Comparison of ENCODE assay signal across 21 cellular contexts in genomic region chr11:1209371-1210057, GRCh38. TPM values are rescaled to one million over a fixed set of nuclear protein-coding genes. Genes with fewer than 3 reads are reported as not detected.
A peak's percentile ranks its signal among the peaks of the same experiment; 100 is the strongest.
DNase-seq lines count a peak whose midpoint lies in the region; ATAC-seq and TF ChIP-seq lines count a peak whose summit lies in the region.
"Had no signal": no experiment of that assay in that cellular context is flagged by ENCODE, and none has a peak within 500 bp of the region (broad histone marks: within the 10 kb centered on the region; RNA-seq: fewer than 3 reads in every experiment).

No MANE protein-coding gene starts in this region.

- H3K36me3 ChIP-seq in heart right ventricle = no peaks in the 10 kb centered on the region
- no peaks in the 10 kb centered on the region for H3K36me3 ChIP-seq in endodermal cell (ENCODE audit: control insufficient read depth, insufficient read depth, low read length)
- H3K36me3 ChIP-seq in neuronal stem cell (replicated peaks in 1 of 2; ENCODE audit: control insufficient read depth in 2 of 2, insufficient read depth in 2 of 2, low read length in 2 of 2) = no peaks in the 10 kb centered on the region
- no peaks in the 10 kb centered on the region for H3K36me3 ChIP-seq in transverse colon
- H3K36me3 ChIP-seq: Peyer's patch had no signal

- no peak overlapping the region for H3K27ac Mint-ChIP-seq in endodermal cell
- H3K27ac Mint-ChIP-seq in type B pancreatic cell = no peak overlapping the region
- H3K27ac Mint-ChIP-seq: CD4-positive, alpha-beta T cell had no signal

- no peak overlapping the region for H3K18ac ChIP-seq in neuronal stem cell (ENCODE audit: low read length)

- no peak overlapping the region for H4K91ac ChIP-seq in neuronal stem cell (ENCODE audit: low read depth, low read length, poor library complexity)

- TF ChIP-seq POLR2A in transverse colon (IDR thresholded peaks at IDR 0.05) = no peak

- TF ChIP-seq EP300 in transverse colon (IDR thresholded peaks at IDR 0.05; ENCODE audit: low read depth) = no peak

- H3K4me3 ChIP-seq in heart right ventricle (no peak overlapping the region), endodermal cell (ENCODE audit: low read length) (no peak overlapping the region), neuronal stem cell (ENCODE audit: low read length in 2 of 2) (peak overlapping the region in 1 of 2 donors; percentile 53), transverse colon (no peak overlapping the region)
- H3K4me3 ChIP-seq: A549, Peyer's patch had no signal

- H3K4me2 ChIP-seq in neuronal stem cell (ENCODE audit: insufficient read depth, low read length, poor library complexity, severe bottlenecking) = no peak overlapping the region
- H3K4me2 ChIP-seq: A549 had no signal

- TF ChIP-seq CTCF in heart right ventricle (IDR thresholded peaks at IDR 0.05) (no peak), endodermal cell (conservative IDR thresholded peaks at IDR 0.05) (no peak), type B pancreatic cell (conservative IDR thresholded peaks at IDR 0.05) (no peak), transverse colon (IDR thresholded peaks at IDR 0.05) (no peak)

- peaks cover 20% of the 10 kb centered on the region for H3K27me3 Mint-ChIP-seq in endodermal cell (ENCODE audit: insufficient read depth)
- H3K27me3 Mint-ChIP-seq in type B pancreatic cell = peaks cover 30% of the 10 kb centered on the region

- H3K9me3 ChIP-seq in heart right ventricle (peaks cover 0 to 47% (median 21%) of the 10 kb centered on the region in 11 donors), endodermal cell (ENCODE audit: control insufficient read depth, low read length) (peaks cover 12% of the 10 kb centered on the region), neuronal stem cell (replicated peaks in 1 of 2; ENCODE audit: control insufficient read depth in 2 of 2, insufficient read depth in 1 of 2, low read depth in 1 of 2, low read length in 2 of 2) (peaks cover 0 to 5% of the 10 kb centered on the region in 2 donors), transverse colon (peaks cover 13 to 16% of the 10 kb centered on the region in 2 donors)

- H2BK12ac ChIP-seq in neuronal stem cell (ENCODE audit: low read length) = no peak overlapping the region

- H3K4me1 Mint-ChIP-seq in endodermal cell = no peaks in the 10 kb centered on the region
- no peaks in the 10 kb centered on the region for H3K4me1 Mint-ChIP-seq in type B pancreatic cell (ENCODE audit: unreplicated experiment)

- no peak overlapping the region for H3K4ac ChIP-seq in neuronal stem cell (ENCODE audit: low read length)

- H3K79me1 ChIP-seq in neuronal stem cell (ENCODE audit: low read depth, low read length) = peaks cover 2% of the 10 kb centered on the region

- intact Hi-C loops in Right ventricle myocardium superior (cut with DNase I) (loop anchor here (10.0 kb wide), 1 partner anchor 365 kb away; the partner anchor contains the start of gene DUSP8), heart right ventricle (cut with DNase I) (no loop called here), transverse colon (cut with DNase I; ENCODE audit: low total_unique reads) (no loop called here)

- peaks cover 41% of the 10 kb centered on the region for H3K9me3 Mint-ChIP-seq in endodermal cell
- peaks cover 19% of the 10 kb centered on the region for H3K9me3 Mint-ChIP-seq in type B pancreatic cell

- H3K23ac ChIP-seq in neuronal stem cell (ENCODE audit: low read depth, low read length, poor library complexity) = peak overlapping the region; percentile 93

- H3K27ac ChIP-seq in heart right ventricle (no peak overlapping the region), endodermal cell (ENCODE audit: low read depth, low read length) (no peak overlapping the region), neuronal stem cell (replicated peaks; ENCODE audit: low read length) (no peak overlapping the region), transverse colon (no peak overlapping the region)
- H3K27ac ChIP-seq: A549, Peyer's patch had no signal

- H3K27me3 ChIP-seq in heart right ventricle (peaks cover 0 to 9% (median 0%) of the 10 kb centered on the region in 7 donors), endodermal cell (ENCODE audit: control insufficient read depth, insufficient read depth, low read length, poor library complexity, severe bottlenecking) (peaks cover 7% of the 10 kb centered on the region), neuronal stem cell (ENCODE audit: control insufficient read depth in 3 of 3, insufficient read depth in 3 of 3, low read depth in 1 of 3, low read length in 3 of 3) (peaks cover 0 to 6% (median 0%) of the 10 kb centered on the region in 3 experiments), transverse colon (no peaks in the 10 kb centered on the region)
- H3K27me3 ChIP-seq: Peyer's patch had no signal

- H2BK5ac ChIP-seq in neuronal stem cell (ENCODE audit: low read length) = peak overlapping the region; percentile 39

- in situ Hi-C loops in transverse colon (cut with MboI; ENCODE audit: low pct_ligation_motif_present in 1 of 4, low pct_unique_long_range_greater_than_20kb in 1 of 4, low sequenced_read_pairs in 3 of 4) = loop anchor here in 2 of 4 donors (25.0 kb wide), 1 partner anchor 303 kb away; no protein-coding TSS in a partner anchor

- H3K4me3 Mint-ChIP-seq in endodermal cell (no peak overlapping the region), type B pancreatic cell (no peak overlapping the region)
- H3K4me3 Mint-ChIP-seq: CD4-positive, alpha-beta T cell had no signal

- ATAC-seq in Right ventricle myocardium superior (ENCODE audit: poor library complexity) (no peak), heart right ventricle (no peak), HG02588 (IDR thresholded peaks at IDR 0.05; ENCODE audit: unreplicated experiment) (no peak)
- ATAC-seq: A549 had no signal

- 88 to 89% methylated on average over 17 of the region's 17 CpGs for WGBS in heart right ventricle, 2 donors
- WGBS in endodermal cell (ENCODE audit: insufficient coverage in 1 of 2, insufficient read length in 1 of 2), 2 experiments = 89 to 90% methylated on average over 6 to 17 of the region's 17 CpGs
- WGBS in neuronal stem cell (ENCODE audit: extremely low coverage in 2 of 2, insufficient read length in 2 of 2, insufficient replicate concordance in 1 of 2), 2 donors = no CpG with 5 or more reads among the region's 17 CpGs
- WGBS in transverse colon (ENCODE audit: low coverage in 1 of 2), 2 donors = 90 to 97% methylated on average over 5 to 17 of the region's 17 CpGs

- H3K14ac ChIP-seq in neuronal stem cell (ENCODE audit: low read length) = no peak overlapping the region

- H4K8ac ChIP-seq in neuronal stem cell (ENCODE audit: low read depth, low read length) = no peak overlapping the region

- peak overlapping the region; percentile 41 for H2BK120ac ChIP-seq in neuronal stem cell (ENCODE audit: low read depth, low read length)

- H2AFZ ChIP-seq in neuronal stem cell (ENCODE audit: low read length) = no peak overlapping the region

- H3K36me3 Mint-ChIP-seq in endodermal cell (ENCODE audit: low read depth) (no peaks in the 10 kb centered on the region), type B pancreatic cell (no peaks in the 10 kb centered on the region)

- peak; percentile 13 for DNase-seq in Right ventricle myocardium superior
- DNase-seq in heart right ventricle = no peak
- peak; percentile 13 for DNase-seq in endodermal cell
- no peak for DNase-seq in neuronal stem cell (ENCODE audit: low spot score)
- peak; percentile 56 for DNase-seq in type B pancreatic cell (ENCODE audit: extremely low spot score, unreplicated experiment)
- DNase-seq in transverse colon = no peak
- DNase-seq: GDM1; NCI-H1092 treated with DMSO at 0.1 percent for 48 hours; NCI-H2081 treated with DMSO at 0.1 percent for 48 hours; NK-92 treated with Interleukin-12 subunit alpha and Interleukin-12 subunit beta, amount 100 ng/mL, for 24 hours; SHP77 had no signal

- H2AK5ac ChIP-seq in neuronal stem cell (ENCODE audit: low read depth, low read length) = peak overlapping the region; percentile 75

- H2BK15ac ChIP-seq in neuronal stem cell (ENCODE audit: low read length) = no peak overlapping the region

- H3K9ac ChIP-seq in endodermal cell (ENCODE audit: extremely low read depth, low read length, poor library complexity, severe bottlenecking) (no peak overlapping the region), neuronal stem cell (ENCODE audit: low read depth, low read length, poor library complexity) (no peak overlapping the region)

- H3K4me1 ChIP-seq in heart right ventricle = no peaks in the 10 kb centered on the region
- H3K4me1 ChIP-seq in endodermal cell (ENCODE audit: control insufficient read depth, insufficient read depth, low read length) = no peaks in the 10 kb centered on the region
- H3K4me1 ChIP-seq in neuronal stem cell (ENCODE audit: control insufficient read depth in 2 of 2, insufficient read depth in 1 of 2, low read depth in 1 of 2, low read length in 2 of 2) = no peaks in the 10 kb centered on the region
- peaks cover 0 to 2% (median 0%) of the 10 kb centered on the region in 4 donors for H3K4me1 ChIP-seq in transverse colon
- H3K4me1 ChIP-seq: A549, Caco-2, Peyer's patch had no signal

RNA-seq across cellular contexts. Expression of gene MUC5B, which starts 13.4 kb away (rescaled TPM):
- total RNA-seq in Right ventricle myocardium superior (not detected), heart right ventricle (not detected), endodermal cell (not detected), type B pancreatic cell (ENCODE audit: low replicate concordance) (0.48 and 2.0 TPM in 2 replicates), transverse colon (100 to 1,000 TPM in 2 of 4 donors, 10 to 100 TPM in 2; 58.0 to 825 (median 85.6) TPM)
- polyA plus RNA-seq in heart right ventricle = not detected
- 0.04 TPM for polyA plus RNA-seq in endodermal cell (2013, experiment 1 of 2)
- 0.04 TPM for polyA plus RNA-seq in endodermal cell (2013, experiment 2 of 2)
- polyA plus RNA-seq in neuronal stem cell (2013, experiment 1 of 2) = 0.01 TPM
- polyA plus RNA-seq in neuronal stem cell (2013, experiment 2 of 2) = under 0.01 TPM
- total RNA-seq: Caco-2; CD4-positive, alpha-beta T cell; Daoy; LHCN-M2 had no signal
- polyA plus RNA-seq: BJ had no signal

RNA-seq across cellular contexts. Expression of gene MUC5AC, which starts 51.8 kb away (rescaled TPM):
- total RNA-seq in Right ventricle myocardium superior = not detected
- total RNA-seq in heart right ventricle = not detected
- polyA plus RNA-seq in heart right ventricle = not detected
- total RNA-seq in endodermal cell = not detected
- polyA plus RNA-seq in endodermal cell (2013, experiment 1 of 2) = not detected
- not detected for polyA plus RNA-seq in endodermal cell (2013, experiment 2 of 2)
- polyA plus RNA-seq in neuronal stem cell (2013, experiment 1 of 2) = not detected
- not detected for polyA plus RNA-seq in neuronal stem cell (2013, experiment 2 of 2)
- 0.10 and 1.4 TPM in 2 replicates for total RNA-seq in type B pancreatic cell (ENCODE audit: low replicate concordance)
- total RNA-seq in transverse colon = not detected
- total RNA-seq: CD4-positive, alpha-beta T cell; Daoy; H7; LHCN-M2; NCI-H460; Peyer's patch had no signal
- polyA plus RNA-seq: BJ had no signal

Comparison
In these comparisons a context has a peak if more than half of its experiments do, and no peak if none do; other contexts are left out.
1. DNase-seq: peak in Right ventricle myocardium superior (single experiment), endodermal cell (single experiment) and type B pancreatic cell (single experiment); none in heart right ventricle (0 of 2), neuronal stem cell (single experiment) and transverse colon (single experiment).
2. RNA of gene MUC5B, which starts 13.4 kb away (total RNA-seq): 58.0 to 825 TPM in transverse colon; 0.48 to 2.0 TPM in type B pancreatic cell, not detected in endodermal cell, not detected in Right ventricle myocardium superior (single experiment) and not detected in heart right ventricle; every median in the first group is over 10 times any median in the second.